In the genomic region with DNA sequence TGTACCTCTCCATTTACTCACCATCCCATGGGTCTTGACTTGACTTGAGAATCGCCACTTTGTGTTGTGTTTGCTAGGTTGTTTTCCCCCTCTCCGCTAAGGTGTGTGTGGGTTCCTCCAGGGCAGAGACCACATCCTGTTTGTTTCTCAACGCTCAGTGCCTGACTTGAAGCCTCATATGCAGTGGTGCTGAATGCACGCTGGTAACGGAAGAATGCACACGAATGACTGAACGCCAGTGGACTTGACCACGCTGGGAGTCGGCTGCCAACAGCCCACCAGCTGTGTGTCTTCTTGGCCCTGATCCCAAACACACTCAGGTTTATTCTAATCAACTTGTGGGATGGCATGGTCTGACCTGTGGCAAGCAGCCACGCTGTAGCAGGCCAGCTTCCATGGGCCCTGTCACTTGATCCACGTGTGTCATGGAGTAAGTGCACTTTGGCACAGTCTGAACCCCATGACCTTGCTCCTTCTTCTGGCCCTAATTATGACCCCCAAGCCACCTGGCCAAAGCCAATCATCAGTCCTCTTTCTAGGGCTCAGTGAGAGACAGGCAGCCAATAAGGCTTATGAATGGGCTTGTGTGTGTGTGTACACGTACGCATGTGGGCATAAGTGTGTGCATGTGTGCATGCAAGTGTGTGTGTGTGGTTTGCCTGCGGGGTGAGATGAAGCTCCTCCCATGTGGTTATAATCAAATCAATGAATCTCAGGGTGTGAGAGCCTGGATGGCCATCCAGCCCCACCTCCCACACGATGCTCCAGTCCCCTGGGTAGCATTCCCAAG, we compare ENCODE assay signal across 8 cellular contexts. TPM values are rescaled to one million over a fixed set of nuclear protein-coding genes. Genes with fewer than 3 reads are reported as not detected.
DNase-seq lines count a peak whose midpoint lies in the region; ATAC-seq and TF ChIP-seq lines count a peak whose summit lies in the region.
"Had no signal": no experiment of that assay in that cellular context is flagged by ENCODE, and none has a peak within 500 bp of the region (broad histone marks: within the 10 kb centered on the region; RNA-seq: fewer than 3 reads in every experiment).

No MANE protein-coding gene starts in this region.

- intact Hi-C loops in colonic mucosa (cut with DNase I) (no loop called here), A673 (cut with micrococcal nuclease; ENCODE audit: unreplicated experiment) (no loop called here)

- no peaks in the 10 kb centered on the region for H3K36me3 ChIP-seq in colonic mucosa
- no peaks in the 10 kb centered on the region for H3K36me3 ChIP-seq in A673 (ENCODE audit: insufficient read depth, low read length, poor library complexity, severe bottlenecking)
- H3K36me3 ChIP-seq: neutrophil had no signal

- H3K9ac ChIP-seq in colonic mucosa (ENCODE audit: low read depth in 2 of 2, low read length in 2 of 2) = peak overlapping the region in 1 of 2 donors; percentile 39

- peak; percentile 58 for ATAC-seq in HG03045 (IDR thresholded peaks at IDR 0.05; ENCODE audit: unreplicated experiment)
- ATAC-seq in stimulated activated memory B cell treated with anti-CD40 and anti-IgM and Interleukin-4, amounts not matched to agents 10 μg/mL and 1 μg/mL and 100 μg/mL, for 72 hours = peak; percentile 87

- CTCF ChIA-PET in A673 (lab: Charles Lee) = no interaction called here

- H3K4me3 ChIP-seq in colonic mucosa = no peak overlapping the region
- no peak overlapping the region for H3K4me3 ChIP-seq in A673 (ENCODE audit: low read depth, low read length, poor library complexity, severe bottlenecking)

- no peaks in the 10 kb centered on the region for H3K36me3 Mint-ChIP-seq in stimulated activated memory B cell treated with anti-CD40 and anti-IgM and Interleukin-4, amounts not matched to agents 10 μg/mL and 1 μg/mL and 100 μg/mL, for 72 hours

- no peaks in the 10 kb centered on the region for H3K9me3 ChIP-seq in colonic mucosa
- no peaks in the 10 kb centered on the region for H3K9me3 ChIP-seq in A673 (ENCODE audit: low read depth, low read length, poor library complexity, severe bottlenecking)
- H3K9me3 ChIP-seq: neutrophil had no signal

- H3K27me3 ChIP-seq in colonic mucosa (no peaks in the 10 kb centered on the region), A673 (replicated peaks; ENCODE audit: insufficient read depth, low read depth, low read length, poor library complexity) (no peaks in the 10 kb centered on the region)
- H3K27me3 ChIP-seq: neutrophil had no signal

- peak overlapping the region; percentile 89 for H3K27ac ChIP-seq in colonic mucosa
- H3K27ac ChIP-seq in A673 (ENCODE audit: low read depth, low read length, poor library complexity, severe bottlenecking) = no peak overlapping the region
- H3K27ac ChIP-seq: neutrophil had no signal

- H3K4me1 Mint-ChIP-seq in stimulated activated memory B cell treated with anti-CD40 and anti-IgM and Interleukin-4, amounts not matched to agents 10 μg/mL and 1 μg/mL and 100 μg/mL, for 72 hours = peaks cover 66% of the 10 kb centered on the region

- POLR2A ChIA-PET in A673 (lab: Charles Lee; ENCODE audit: low non-redundant PET) = no interaction called here

- no TSS peak for BruUV-seq in A673 (replicated peaks; lab: Mats Ljungman, UMichigan)

- H3K9me3 Mint-ChIP-seq in stimulated activated memory B cell treated with anti-CD40 and anti-IgM and Interleukin-4, amounts not matched to agents 10 μg/mL and 1 μg/mL and 100 μg/mL, for 72 hours = no peaks in the 10 kb centered on the region

- H3K27me3 Mint-ChIP-seq in stimulated activated memory B cell treated with anti-CD40 and anti-IgM and Interleukin-4, amounts not matched to agents 10 μg/mL and 1 μg/mL and 100 μg/mL, for 72 hours = no peaks in the 10 kb centered on the region

- H3K4me3 Mint-ChIP-seq in stimulated activated memory B cell treated with anti-CD40 and anti-IgM and Interleukin-4, amounts not matched to agents 10 μg/mL and 1 μg/mL and 100 μg/mL, for 72 hours = peak overlapping the region; percentile 63

- TF ChIP-seq CTCF in colonic mucosa (IDR thresholded peaks at IDR 0.05) (no peak), A673 (conservative IDR thresholded peaks at IDR 0.05; ENCODE audit: low read depth, low read length) (no peak)

- H3K4me1 ChIP-seq in colonic mucosa (peaks cover 21% of the 10 kb centered on the region), A673 (ENCODE audit: insufficient read depth, low read length, poor library complexity, severe bottlenecking) (no peaks in the 10 kb centered on the region)

- peak; percentile 58 for DNase-seq in GM19240 (ENCODE audit: insufficient read length, low spot score)
- DNase-seq in T-helper 2 cell = peak in 4 of 5 experiments; percentile 43 to 99 (median 78)
- DNase-seq in colonic mucosa = peak; percentile 42
- DNase-seq in MV-4-11 (lab: John Stamatoyannopoulos, UW) = no peak
- no peak for DNase-seq in A673 (ENCODE audit: low spot score)

- peak overlapping the region; percentile 73 for H3K27ac Mint-ChIP-seq in stimulated activated memory B cell treated with anti-CD40 and anti-IgM and Interleukin-4, amounts not matched to agents 10 μg/mL and 1 μg/mL and 100 μg/mL, for 72 hours

RNA-seq across cellular contexts. Expression of gene TC2N, which starts 6.3 kb away (rescaled TPM):
- total RNA-seq in colonic mucosa (10 to 100 TPM; 67.6 to 93.4 TPM), A673 (2021) (0.45 and 0.59 TPM in 2 replicates)

Comparison
In these comparisons a context has a peak if more than half of its experiments do, and no peak if none do; other contexts are left out.
1. DNase-seq: peak in GM19240 (single experiment), T-helper 2 cell (4 of 5) and colonic mucosa (single experiment); none in MV-4-11 (single experiment) and A673 (single experiment).
2. RNA of gene TC2N, which starts 6.3 kb away (total RNA-seq): 67.6 to 93.4 TPM in colonic mucosa; 0.45 to 0.59 TPM in A673; every median in the first group is over 10 times any median in the second.